31 cellular contexts compared by ENCODE assay signal in the genomic region with DNA sequence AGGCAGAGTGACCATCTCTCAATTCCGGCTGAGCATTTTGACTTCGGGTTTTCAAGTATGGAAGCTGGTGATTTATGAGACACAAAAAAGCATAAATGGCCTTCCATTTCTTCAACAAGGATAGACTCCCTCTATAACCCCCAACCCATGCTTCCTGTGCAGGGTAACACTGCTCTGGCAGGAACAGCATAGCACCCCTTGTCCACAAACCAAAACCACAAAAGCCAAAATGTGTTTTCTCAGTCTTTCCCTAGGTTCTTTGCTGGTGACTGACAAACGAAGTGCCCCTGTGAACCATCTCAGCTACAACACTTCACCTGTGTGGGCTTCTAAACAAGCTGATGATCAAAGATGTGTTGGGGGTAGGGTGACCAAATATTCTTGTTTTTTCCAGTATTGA.
"Had no signal": no experiment of that assay in that cellular context is flagged by ENCODE, and none has a peak within 500 bp of the region (broad histone marks: within the 10 kb centered on the region; RNA-seq: fewer than 3 reads in every experiment).

No MANE protein-coding gene starts in this region.

- H3K4me3 ChIP-seq: ascending aorta, cardiac muscle cell, colonic mucosa had no signal

- H3K27me3 ChIP-seq: ascending aorta, cardiac muscle cell, colonic mucosa had no signal

- H3K36me3 Mint-ChIP-seq: activated naive CD4-positive, alpha-beta T cell treated with anti-CD3 and anti-CD28 coated beads, Interleukin-2, amount 50 U/mL, for 24 hours; activated naive CD8-positive, alpha-beta T cell treated with anti-CD3 and anti-CD28 coated beads, Interleukin-2, amount 10 ng/mL, durations not matched to agents 7 days and 5 days; T-cell had no signal

- H3K27me3 Mint-ChIP-seq: activated CD4-positive, alpha-beta T cell treated with anti-CD3 and anti-CD28 coated beads, Interleukin-2, amount 10 ng/mL, durations not matched to agents 7 days and 5 days; activated naive CD4-positive, alpha-beta T cell treated with anti-CD3 and anti-CD28 coated beads, Interleukin-2, amount 50 U/mL, for 24 hours; activated naive CD8-positive, alpha-beta T cell treated with anti-CD3 and anti-CD28 coated beads, Interleukin-2, amount 10 ng/mL, durations not matched to agents 7 days and 5 days; activated T-cell treated with anti-CD3 and anti-CD28 coated beads, Interleukin-2, amount 50 U/mL, for 24 hours; central memory CD8-positive, alpha-beta T cell; T-cell had no signal

- H3K27ac Mint-ChIP-seq: activated CD4-positive, alpha-beta T cell treated with anti-CD3 and anti-CD28 coated beads, Interleukin-2, amount 10 ng/mL, durations not matched to agents 7 days and 5 days; activated CD8-positive, alpha-beta T cell treated with anti-CD3 and anti-CD28 coated beads, Interleukin-2, amount 10 ng/mL, durations not matched to agents 7 days and 5 days; activated naive CD4-positive, alpha-beta T cell treated with anti-CD3 and anti-CD28 coated beads, Interleukin-2, amount 50 U/mL, for 24 hours; activated naive CD8-positive, alpha-beta T cell treated with anti-CD3 and anti-CD28 coated beads, Interleukin-2, amount 10 ng/mL, durations not matched to agents 7 days and 5 days; activated T-cell treated with anti-CD3 and anti-CD28 coated beads, Interleukin-2, amount 50 U/mL, for 24 hours; activated T-helper 2 cell treated with anti-CD3 and anti-CD28 coated beads, Interferon-gamma antibody, Interleukin-2, Interleukin-4, amounts not matched to agents 10 μg/mL and 5 μg/mL and 100 μg/mL, durations not matched to agents 14 hours and 24 hours and 36 hours; T-cell had no signal

- H3K4me1 ChIP-seq: ascending aorta, colonic mucosa had no signal

- H3K36me3 ChIP-seq: ascending aorta, cardiac muscle cell, colonic mucosa had no signal

- DNase-seq: activated CD4-positive, alpha-beta T cell treated with anti-CD3 and anti-CD28 coated beads, Interleukin-2, amount 10 ng/mL, durations not matched to agents 7 days and 5 days; activated CD4-positive, alpha-beta T cell treated with anti-CD3 and anti-CD28 coated beads, Interleukin-2, amount 50 U/mL, for 48 hours; activated CD8-positive, alpha-beta T cell treated with anti-CD3 and anti-CD28 coated beads, Interleukin-2, amount 10 ng/mL, durations not matched to agents 7 days and 5 days; activated gamma-delta T cell; activated naive CD4-positive, alpha-beta T cell treated with Interleukin-2 at 50 U/mL for 16 hours; activated naive CD8-positive, alpha-beta T cell treated with anti-CD3 and anti-CD28 coated beads, Interleukin-2, amount 10 ng/mL, durations not matched to agents 7 days and 5 days; activated T-cell treated with anti-CD3 and anti-CD28 coated beads, Interleukin-2, amount 50 U/mL, for 24 hours; amygdala; colonic mucosa; NCI-H1105; NCI-H1436; NCI-H1694; NCI-H1930; NCI-H2081 treated with DMSO at 0.1 percent for 48 hours; NCI-H226; NCI-H446 treated with DMSO at 0.1 percent for 48 hours; NCI-H524; NCI-H69; NCI-H82; RPMI8226; SHP77 treated with DMSO at 0.1 percent for 48 hours; T-cell; T-helper 2 cell; T-helper 9 cell had no signal

- ATAC-seq: activated CD8-positive, alpha-beta T cell treated with anti-CD3 and anti-CD28 coated beads, Interleukin-2, amount 10 ng/mL, durations not matched to agents 7 days and 5 days; Panc1; SK-N-SH treated with all-trans-retinoic acid at 6 μM for 48 hours; T-cell had no signal

- H3K9me3 ChIP-seq: ascending aorta, colonic mucosa had no signal

- H3K27ac ChIP-seq: ascending aorta, cardiac muscle cell, colonic mucosa had no signal

- H3K4me3 Mint-ChIP-seq: activated CD4-positive, alpha-beta T cell treated with anti-CD3 and anti-CD28 coated beads, Interleukin-2, amount 10 ng/mL, durations not matched to agents 7 days and 5 days; activated CD8-positive, alpha-beta T cell treated with anti-CD3 and anti-CD28 coated beads, Interleukin-2, amount 10 ng/mL, durations not matched to agents 7 days and 5 days; activated naive CD4-positive, alpha-beta T cell treated with anti-CD3 and anti-CD28 coated beads, Interleukin-2, amount 50 U/mL, for 24 hours; activated naive CD8-positive, alpha-beta T cell treated with anti-CD3 and anti-CD28 coated beads, Interleukin-2, amount 10 ng/mL, durations not matched to agents 7 days and 5 days; activated T-cell treated with anti-CD3 and anti-CD28 coated beads, Interleukin-2, amount 50 U/mL, for 24 hours; central memory CD8-positive, alpha-beta T cell; T-cell had no signal

- H3K4me1 Mint-ChIP-seq: activated CD4-positive, alpha-beta T cell treated with anti-CD3 and anti-CD28 coated beads, Interleukin-2, amount 10 ng/mL, durations not matched to agents 7 days and 5 days; activated naive CD4-positive, alpha-beta T cell treated with anti-CD3 and anti-CD28 coated beads, Interleukin-2, amount 50 U/mL, for 24 hours; activated naive CD8-positive, alpha-beta T cell treated with anti-CD3 and anti-CD28 coated beads, Interleukin-2, amount 10 ng/mL, durations not matched to agents 7 days and 5 days; central memory CD8-positive, alpha-beta T cell; T-cell had no signal
